In genomic region chr14:73887704-73888459, GRCh38 we compare ENCODE assay signal across 9 cellular contexts. TPM values are rescaled to one million over a fixed set of nuclear protein-coding genes. Genes with fewer than 3 reads are reported as not detected.
A peak's percentile ranks its signal among the peaks of the same experiment; 100 is the strongest.
DNase-seq lines count a peak whose midpoint lies in the region; ATAC-seq and TF ChIP-seq lines count a peak whose summit lies in the region.
"Had no signal": no experiment of that assay in that cellular context is flagged by ENCODE, and none has a peak within 500 bp of the region (broad histone marks: within the 10 kb centered on the region; RNA-seq: fewer than 3 reads in every experiment).

No MANE protein-coding gene starts in this region.

- H3K79me2 ChIP-seq in Karpas-422 (ENCODE audit: low read length) = peaks cover 80% of the 10 kb centered on the region

- peak overlapping the region; percentile 87 to 96 (median 92) for H3K9ac ChIP-seq in BLaER1 treated with 17β-estradiol and CSF1 and Interleukin-3, amounts not matched to agents 10 nM and 100 nM
- H3K9ac ChIP-seq in Karpas-422 (ENCODE audit: low read length) = peak overlapping the region; percentile 89

- H3K4me3 ChIP-seq in BLaER1 treated with 17β-estradiol and CSF1 and Interleukin-3, amounts not matched to agents 10 nM and 100 nM = peak overlapping the region; percentile 74 to 97 (median 91)
- H3K4me3 ChIP-seq in Karpas-422 (ENCODE audit: low read length) = peak overlapping the region; percentile 85

- no peak for DNase-seq in Karpas-422
- DNase-seq in chondrocyte (ENCODE audit: low spot score) = no peak
- DNase-seq in natural killer cell = no peak
- no peak for DNase-seq in DMS114 treated with DMSO at 0.1 percent for 48 hours (lab: John Stamatoyannopoulos, UW; ENCODE audit: unreplicated experiment)
- DNase-seq in D341Med (ENCODE audit: low spot score) = no peak
- DNase-seq: effector CD4-positive, alpha-beta T cell had no signal

- no peaks in the 10 kb centered on the region for H3K36me3 Mint-ChIP-seq in chondrocyte (ENCODE audit: low read depth)
- H3K36me3 Mint-ChIP-seq in natural killer cell = no peaks in the 10 kb centered on the region

- H3K27me3 Mint-ChIP-seq in chondrocyte (ENCODE audit: low read depth) (no peaks in the 10 kb centered on the region), natural killer cell (ENCODE audit: low read depth in 2 of 2) (no peaks in the 10 kb centered on the region)

- H3K9me2 ChIP-seq in Karpas-422 (replicated peaks; ENCODE audit: insufficient read depth, low read length) = no peaks in the 10 kb centered on the region

- H3K36me3 ChIP-seq in BLaER1 treated with 17β-estradiol and CSF1 and Interleukin-3, amounts not matched to agents 10 nM and 100 nM = peaks cover 15 to 29% (median 19%) of the 10 kb centered on the region in 11 experiments; a peak in 20 of 22 replicates
- peaks cover 7% of the 10 kb centered on the region; the same call in 1 of the 2 replicates for H3K36me3 ChIP-seq in Karpas-422 (ENCODE audit: insufficient read depth, low read length)

- intact Hi-C loops in natural killer cell (cut with micrococcal nuclease) = loop anchor here (2.0 to 10.0 kb wide), 3 partner anchors 63 to 136 kb away; partner anchors contain the start of genes BBOF1, COQ6, ENTPD5 and FAM161B

- H3K27ac Mint-ChIP-seq in chondrocyte (ENCODE audit: unreplicated experiment) (peak overlapping the region; percentile 98), natural killer cell (peak overlapping the region; percentile 99)

- peaks cover 28 to 44% (median 35%) of the 10 kb centered on the region in 10 experiments for H3K4me1 ChIP-seq in BLaER1 treated with 17β-estradiol and CSF1 and Interleukin-3, amounts not matched to agents 10 nM and 100 nM
- peaks cover 40% of the 10 kb centered on the region for H3K4me1 ChIP-seq in Karpas-422 (ENCODE audit: low read length)

- peak overlapping the region; percentile 71 to 98 (median 83) for H3K4me2 ChIP-seq in BLaER1 treated with 17β-estradiol and CSF1 and Interleukin-3, amounts not matched to agents 10 nM and 100 nM
- H3K4me2 ChIP-seq in Karpas-422 (ENCODE audit: low read depth, low read length, poor library complexity, severe bottlenecking) = peak overlapping the region; percentile 76

- peak overlapping the region; percentile 88 to 94 (median 90) for H3K27ac ChIP-seq in BLaER1 treated with 17β-estradiol and CSF1 and Interleukin-3, amounts not matched to agents 10 nM and 100 nM
- peak overlapping the region; percentile 81 for H3K27ac ChIP-seq in Karpas-422 (ENCODE audit: low read length)

- peaks cover 42% of the 10 kb centered on the region for H3K4me1 Mint-ChIP-seq in chondrocyte (ENCODE audit: low read depth)
- peaks cover 42 to 54% of the 10 kb centered on the region in 2 donors for H3K4me1 Mint-ChIP-seq in natural killer cell

- H3K4me3 Mint-ChIP-seq in chondrocyte (ENCODE audit: unreplicated experiment) (peak overlapping the region; percentile 93), natural killer cell (peak overlapping the region; percentile 96)

- H4K20me1 ChIP-seq in BLaER1 treated with 17β-estradiol and CSF1 and Interleukin-3, amounts not matched to agents 10 nM and 100 nM = peaks cover 34 to 60% (median 52%) of the 10 kb centered on the region in 11 experiments; a peak in 21 of 22 replicates
- H4K20me1 ChIP-seq in Karpas-422 (ENCODE audit: insufficient read depth, low read depth, low read length) = peaks cover 9% of the 10 kb centered on the region; the same call in 1 of the 2 replicates

- no peaks in the 10 kb centered on the region for H3K9me3 ChIP-seq in BLaER1 treated with 17β-estradiol and CSF1 and Interleukin-3, amounts not matched to agents 10 nM and 100 nM (replicated peaks in 1 of 11)
- H3K9me3 ChIP-seq in Karpas-422 (ENCODE audit: low read length) = no peaks in the 10 kb centered on the region

- H2AFZ ChIP-seq in Karpas-422 (ENCODE audit: low read length) = no peak overlapping the region

- no peaks in the 10 kb centered on the region for H3K9me3 Mint-ChIP-seq in chondrocyte (ENCODE audit: low read depth)
- no peaks in the 10 kb centered on the region for H3K9me3 Mint-ChIP-seq in natural killer cell

- H3K27me3 ChIP-seq in BLaER1 treated with 17β-estradiol and CSF1 and Interleukin-3, amounts not matched to agents 10 nM and 100 nM = no peaks in the 10 kb centered on the region
- no peaks in the 10 kb centered on the region for H3K27me3 ChIP-seq in Karpas-422 (ENCODE audit: low read length)

- ATAC-seq in natural killer cell = no peak
- ATAC-seq in GM19397 (IDR thresholded peaks at IDR 0.05; ENCODE audit: unreplicated experiment) = no peak
- no peak for ATAC-seq in HG03571 (IDR thresholded peaks at IDR 0.05; ENCODE audit: unreplicated experiment)

- TF ChIP-seq CTCF in chondrocyte (IDR thresholded peaks at IDR 0.05) (no peak), natural killer cell (IDR thresholded peaks at IDR 0.05) (no peak)

RNA-seq across cellular contexts. Expression of gene ZNF410, which starts 1.2 kb away (rescaled TPM):
- total RNA-seq in Karpas-422 (2014; rRNA removed; shearing (Covaris generic); ENCODE audit: low replicate concordance) = 63.5 and 73.8 TPM in 2 replicates
- 34.8 to 40.1 TPM (median 39.7 TPM) in 3 replicates for total RNA-seq in chondrocyte
- 100 to 1,000 TPM; 111 to 118 (median 113) TPM for total RNA-seq in natural killer cell

RNA-seq across cellular contexts. Expression of gene PTGR2, which starts 36.3 kb away (rescaled TPM):
- total RNA-seq in Karpas-422 (2014; rRNA removed; shearing (Covaris generic); ENCODE audit: low replicate concordance) = 10.0 and 11.3 TPM in 2 replicates
- total RNA-seq in chondrocyte (2.1 to 4.0 TPM (median 2.8 TPM) in 3 replicates), natural killer cell (1 to 10 TPM in 2 of 3 donors, under 1 TPM in 1; 0.48 to 1.5 (median 1.5) TPM)
